ENCODE assay signal across 1 cellular context in the genomic region with DNA sequence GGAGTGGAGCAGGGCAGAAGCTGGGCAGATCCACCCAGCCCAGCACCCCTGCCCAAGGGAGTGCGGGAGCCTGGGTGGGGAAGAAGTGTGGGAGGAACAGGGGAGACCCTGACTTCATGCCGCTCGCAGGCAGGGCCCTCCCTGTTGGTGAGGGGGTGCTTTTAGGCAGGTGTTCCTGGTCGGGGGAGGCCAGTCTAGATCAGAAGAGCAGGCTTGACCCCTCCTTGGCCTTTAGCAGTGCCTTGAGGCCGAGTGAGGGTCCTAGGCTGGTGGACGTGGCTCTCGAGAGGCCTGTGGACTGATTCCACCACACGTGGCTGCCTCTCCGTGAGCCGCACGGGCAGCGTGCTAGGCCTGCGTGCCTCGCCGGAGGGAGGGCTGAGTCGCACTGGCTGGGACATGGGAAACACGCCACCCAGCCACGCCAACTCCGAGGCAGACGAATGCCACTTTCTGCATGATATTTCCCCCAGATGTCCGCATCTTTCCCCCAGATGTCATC.
TF ChIP-seq lines count a peak whose summit lies in the region.

No MANE protein-coding gene starts in this region.

TF ChIP-seq in HepG2, 621 proteins besides CTCF, POLR2A, EP300 and RAD21:
- TF ChIP-seq MEIS1 (CRISPR knock-in tag; IDR thresholded peaks at IDR 0.05; ENCODE audit: borderline replicate concordance): no peak
- no peak for TF ChIP-seq HES4 (CRISPR knock-in tag; IDR thresholded peaks at IDR 0.05; ENCODE audit: borderline replicate concordance)
- TF ChIP-seq ARHGAP35 (CRISPR knock-in tag; IDR thresholded peaks at IDR 0.05; ENCODE audit: borderline replicate concordance): no peak
- TF ChIP-seq ZNF253 (CRISPR knock-in tag; IDR thresholded peaks at IDR 0.05; ENCODE audit: borderline replicate concordance): no peak
- no peak for TF ChIP-seq U2AF2 (IDR thresholded peaks at IDR 0.05; ENCODE audit: low read depth, low read length)
- no peak for TF ChIP-seq ZNF704 (CRISPR knock-in tag; IDR thresholded peaks at IDR 0.05; ENCODE audit: borderline replicate concordance)
- TF ChIP-seq ZNF484 (CRISPR knock-in tag; IDR thresholded peaks at IDR 0.05; ENCODE audit: borderline replicate concordance, low read depth): no peak
- no peak for TF ChIP-seq GABPB1 (CRISPR knock-in tag; IDR thresholded peaks at IDR 0.05)
- no peak for TF ChIP-seq ZNF335 (CRISPR knock-in tag; IDR thresholded peaks at IDR 0.05)
